ENCODE assay signal across 34 cellular contexts in the genomic region with DNA sequence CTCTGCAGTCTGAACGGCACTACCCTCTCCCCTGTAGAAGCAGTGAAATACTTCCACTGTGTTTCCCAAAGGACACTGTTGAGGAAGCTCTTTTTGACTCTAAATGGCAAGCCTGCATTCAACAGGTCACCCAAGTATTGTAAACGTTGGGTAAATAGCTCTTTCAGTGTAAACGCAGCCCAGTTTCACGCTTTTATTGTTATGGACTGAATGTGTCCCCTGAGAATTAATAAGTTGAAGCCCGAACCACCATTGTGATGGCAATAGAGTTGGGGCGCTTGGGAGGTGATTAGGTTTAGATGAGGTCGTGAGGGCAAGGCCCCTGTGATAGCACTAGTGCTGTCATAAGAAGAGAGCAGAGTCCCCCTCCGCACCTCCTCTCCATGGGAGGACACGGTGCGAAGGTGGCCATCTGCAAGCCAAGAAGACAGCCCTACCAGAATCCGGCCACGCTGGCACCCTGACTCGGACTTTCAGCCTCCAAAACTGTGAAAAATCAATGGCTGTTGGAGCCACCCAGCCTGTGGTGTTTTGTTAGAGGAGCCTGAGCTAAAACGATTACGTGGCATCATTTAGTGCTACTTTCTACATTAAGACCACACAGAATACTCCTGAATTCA. TPM values are rescaled to one million over a fixed set of nuclear protein-coding genes. Genes with fewer than 3 reads are reported as not detected.
"Had no signal": no experiment of that assay in that cellular context is flagged by ENCODE, and none has a peak within 500 bp of the region (broad histone marks: within the 10 kb centered on the region; RNA-seq: fewer than 3 reads in every experiment).

No MANE protein-coding gene starts in this region.

- H3K36me3 Mint-ChIP-seq: activated naive CD8-positive, alpha-beta T cell; WTC11 had no signal

- H3K27me3 ChIP-seq: brain microvascular endothelial cell, gastroesophageal sphincter had no signal

- ATAC-seq: activated T-helper 17 cell treated with anti-CD3 and anti-CD28 coated beads, Interleukin-2, amount 50 U/mL, for 72 hours; effector memory CD8-positive, alpha-beta T cell; gastroesophageal sphincter; WTC11 had no signal

- H3K9me3 ChIP-seq: esophagus squamous epithelium, gastroesophageal sphincter had no signal

- H3K27me3 Mint-ChIP-seq: activated CD4-positive, alpha-beta memory T cell treated with anti-CD3 and anti-CD28 coated beads, Interleukin-2, amount 10 ng/mL, durations not matched to agents 7 days and 5 days; activated CD4-positive, alpha-beta T cell treated with anti-CD3 and anti-CD28 coated beads, Interleukin-2, amount 10 ng/mL, durations not matched to agents 7 days and 5 days; activated T-helper 17 cell treated with anti-CD3 and anti-CD28 coated beads, Interleukin-2, amount 50 U/mL, for 72 hours had no signal

- H3K4me1 ChIP-seq: gastroesophageal sphincter had no signal

- H3K27ac ChIP-seq: brain microvascular endothelial cell, esophagus squamous epithelium, gastroesophageal sphincter had no signal

- H3K36me3 ChIP-seq: brain microvascular endothelial cell, esophagus squamous epithelium, gastroesophageal sphincter had no signal

- H3K9me3 Mint-ChIP-seq: activated CD4-positive, alpha-beta memory T cell treated with anti-CD3 and anti-CD28 coated beads, Interleukin-2, amount 10 ng/mL, durations not matched to agents 7 days and 5 days; effector memory CD8-positive, alpha-beta T cell had no signal

- DNase-seq: activated CD4-positive, alpha-beta memory T cell treated with anti-CD3 and anti-CD28 coated beads, Interleukin-2, amount 10 ng/mL, durations not matched to agents 7 days and 5 days; activated CD4-positive, alpha-beta T cell treated with anti-CD3 and anti-CD28 coated beads for 1 hour; activated CD4-positive, alpha-beta T cell treated with anti-CD3 and anti-CD28 coated beads for 4 hours; activated CD4-positive, alpha-beta T cell treated with anti-CD3 and anti-CD28 coated beads, Interleukin-2, amount 10 ng/mL, durations not matched to agents 7 days and 5 days; activated CD4-positive, alpha-beta T cell treated with anti-CD3 and anti-CD28 coated beads, Interleukin-2, amount 50 U/mL, for 4 hours; activated CD8-positive, alpha-beta memory T cell treated with anti-CD3 and anti-CD28 coated beads, Interleukin-2, amount 50 U/mL, for 48 hours; activated effector memory CD4-positive, alpha-beta T cell treated with Interleukin-2 at 50 U/mL for 16 hours; activated gamma-delta T cell treated with Interleukin-2 at 50 U/mL for 16 hours; activated naive CD4-positive, alpha-beta T cell treated with anti-CD3 and anti-CD28 coated beads, Interleukin-2, amount 50 U/mL, for 16 hours; activated naive CD4-positive, alpha-beta T cell treated with Interleukin-2 at 50 U/mL for 16 hours; activated T-cell treated with anti-CD3 and anti-CD28 coated beads for 4 hours; activated T-cell treated with anti-CD3 and anti-CD28 coated beads, Interleukin-2, amount 50 U/mL, for 24 hours; amniotic stem cell; anterior cingulate cortex; brain microvascular endothelial cell; caudate nucleus; cortex of kidney; dermis blood vessel endothelial cell; effector CD4-positive, alpha-beta T cell; effector memory CD8-positive, alpha-beta T cell; erythroblast; esophagus squamous epithelium; foreskin melanocyte; T-helper 2 cell had no signal

- H3K27ac Mint-ChIP-seq: activated CD4-positive, alpha-beta memory T cell treated with anti-CD3 and anti-CD28 coated beads, Interleukin-2, amount 10 ng/mL, durations not matched to agents 7 days and 5 days; activated CD4-positive, alpha-beta T cell treated with anti-CD3 and anti-CD28 coated beads, Interleukin-2, amount 10 ng/mL, durations not matched to agents 7 days and 5 days; activated naive CD8-positive, alpha-beta T cell; activated T-cell treated with anti-CD3 and anti-CD28 coated beads, Interleukin-2, amount 50 U/mL, for 24 hours; effector memory CD8-positive, alpha-beta T cell; WTC11 had no signal

- H3K4me3 ChIP-seq: esophagus squamous epithelium, gastroesophageal sphincter had no signal

- H3K4me3 Mint-ChIP-seq: activated CD4-positive, alpha-beta memory T cell treated with anti-CD3 and anti-CD28 coated beads, Interleukin-2, amount 10 ng/mL, durations not matched to agents 7 days and 5 days; activated CD4-positive, alpha-beta T cell treated with anti-CD3 and anti-CD28 coated beads, Interleukin-2, amount 10 ng/mL, durations not matched to agents 7 days and 5 days; activated naive CD8-positive, alpha-beta T cell; activated T-cell treated with anti-CD3 and anti-CD28 coated beads, Interleukin-2, amount 50 U/mL, for 24 hours; activated T-helper 17 cell treated with anti-CD3 and anti-CD28 coated beads, Interleukin-2, amount 50 U/mL, for 72 hours; effector memory CD8-positive, alpha-beta T cell; WTC11 had no signal

RNA-seq across cellular contexts. Expression of gene SERPINA10, which starts 1.1 kb away (rescaled TPM):
- total RNA-seq: activated CD4-positive, alpha-beta memory T cell treated with anti-CD3 and anti-CD28 coated beads, Interleukin-2, amount 10 ng/mL, durations not matched to agents 7 days and 5 days; activated CD4-positive, alpha-beta T cell treated with anti-CD3 and anti-CD28 coated beads, Interleukin-2, amount 10 ng/mL, durations not matched to agents 7 days and 5 days; activated T-helper 17 cell treated with anti-CD3 and anti-CD28 coated beads, Interleukin-2, amount 50 U/mL, for 72 hours; astrocyte; bronchial epithelial cell; chondrocyte; dermis blood vessel endothelial cell; esophagus squamous epithelium; fibroblast of lung; fibroblast of villous mesenchyme; gastroesophageal sphincter; T-helper 1 cell treated with Interleukin-12 subunit alpha and Interleukin-12 subunit beta and Interleukin-4 antibody, amounts not matched to agents 30 ng/mL and 1 ng/mL, for 36 hours had no signal

RNA-seq across cellular contexts. Expression of gene SERPINA6, which starts 31.1 kb away (rescaled TPM):
- total RNA-seq: activated CD4-positive, alpha-beta memory T cell treated with anti-CD3 and anti-CD28 coated beads, Interleukin-2, amount 10 ng/mL, durations not matched to agents 7 days and 5 days; activated CD4-positive, alpha-beta T cell treated with anti-CD3 and anti-CD28 coated beads, Interleukin-2, amount 10 ng/mL, durations not matched to agents 7 days and 5 days; astrocyte; bronchial epithelial cell; chondrocyte; dermis blood vessel endothelial cell; esophagus squamous epithelium; fibroblast of lung; fibroblast of villous mesenchyme; gastroesophageal sphincter; T-helper 1 cell treated with Interleukin-12 subunit alpha and Interleukin-12 subunit beta and Interleukin-4 antibody, amounts not matched to agents 30 ng/mL and 1 ng/mL, for 36 hours had no signal
